ENCODE assay signal across 24 cellular contexts in the genomic region with DNA sequence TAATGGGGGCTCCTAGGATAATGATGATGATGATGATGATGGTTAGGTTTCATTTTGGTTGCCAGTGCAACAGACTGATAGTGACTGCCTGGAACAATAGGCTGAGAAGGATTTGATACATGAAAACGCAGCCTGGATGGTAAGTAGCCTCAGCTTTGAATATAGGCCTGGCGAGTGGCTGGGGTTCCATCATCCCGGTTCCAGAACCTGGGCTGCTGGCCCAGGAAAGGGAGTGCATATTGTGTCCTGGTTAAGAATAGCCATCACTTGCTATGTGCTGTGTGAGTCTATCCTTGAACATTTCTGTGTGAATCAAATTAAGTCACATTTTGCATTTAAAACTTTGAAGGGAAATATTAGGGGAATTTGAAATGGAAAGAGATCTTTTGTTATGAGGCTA.
A peak's percentile ranks its signal among the peaks of the same experiment; 100 is the strongest.
DNase-seq lines count a peak whose midpoint lies in the region; ATAC-seq and TF ChIP-seq lines count a peak whose summit lies in the region.
"Had no signal": no experiment of that assay in that cellular context is flagged by ENCODE, and none has a peak within 500 bp of the region (broad histone marks: within the 10 kb centered on the region; RNA-seq: fewer than 3 reads in every experiment).

No MANE protein-coding gene starts in this region.

- no peaks in the 10 kb centered on the region for H3K9me3 Mint-ChIP-seq in activated naive CD4-positive, alpha-beta T cell treated with anti-CD3 and anti-CD28 coated beads, Interleukin-2, amount 50 U/mL, for 24 hours
- H3K9me3 Mint-ChIP-seq: HFFc6, IgD-negative memory B cell had no signal

- TF ChIP-seq EP300 in transverse colon (IDR thresholded peaks at IDR 0.05; ENCODE audit: low read depth): no peak

- no peaks in the 10 kb centered on the region for H3K27me3 Mint-ChIP-seq in activated naive CD4-positive, alpha-beta T cell treated with anti-CD3 and anti-CD28 coated beads, Interleukin-2, amount 50 U/mL, for 24 hours
- H3K27me3 Mint-ChIP-seq in T-helper 17 cell: no peaks in the 10 kb centered on the region
- H3K27me3 Mint-ChIP-seq: B cell had no signal

- no peak overlapping the region for H3K4me3 Mint-ChIP-seq in activated naive CD4-positive, alpha-beta T cell treated with anti-CD3 and anti-CD28 coated beads, Interleukin-2, amount 50 U/mL, for 24 hours
- H3K4me3 Mint-ChIP-seq in T-helper 17 cell: peak overlapping the region; percentile 71
- H3K4me3 Mint-ChIP-seq: B cell, CD14-positive monocyte, HFFc6, IgD-negative memory B cell had no signal

- POLR2A ChIA-PET in HEK293 (lab: Yijun Ruan, JAX): no interaction called here

- DNase-seq in activated naive CD4-positive, alpha-beta T cell treated with anti-CD3 and anti-CD28 coated beads, Interleukin-2, amount 50 U/mL, for 16 hours: no peak
- DNase-seq in T-helper 17 cell (no peak), cerebellum (ENCODE audit: low spot score) (peak; percentile 59), transverse colon (no peak), right lobe of liver (no peak)
- DNase-seq: DMS79, H7, HFFc6, NCI-H1105 treated with DMSO at 0.1 percent for 48 hours, NCI-H2029 treated with DMSO at 0.1 percent for 48 hours, NCI-H2171, NCI-H345, NCI-H524 treated with DMSO at 0.1 percent for 48 hours, NCI-H82, PC-9, SHP77 treated with DMSO at 0.1 percent for 48 hours had no signal

- TF ChIP-seq POLR2A in transverse colon (IDR thresholded peaks at IDR 0.05): no peak
- no peak for TF ChIP-seq POLR2A in right lobe of liver (IDR thresholded peaks at IDR 0.05)

- no peak overlapping the region for H3K4me3 ChIP-seq in HEK293 (ENCODE audit: low read depth, low read length)
- no peak overlapping the region for H3K4me3 ChIP-seq in transverse colon
- no peak overlapping the region for H3K4me3 ChIP-seq in right lobe of liver
- H3K4me3 ChIP-seq: PC-9, SK-N-MC had no signal

- peak overlapping the region; percentile 63 for H3K27ac Mint-ChIP-seq in activated naive CD4-positive, alpha-beta T cell treated with anti-CD3 and anti-CD28 coated beads, Interleukin-2, amount 50 U/mL, for 24 hours
- H3K27ac Mint-ChIP-seq in T-helper 17 cell: peak overlapping the region; percentile 77
- H3K27ac Mint-ChIP-seq: B cell, IgD-negative memory B cell had no signal

- H3K27me3 ChIP-seq in transverse colon: no peaks in the 10 kb centered on the region
- no peaks in the 10 kb centered on the region for H3K27me3 ChIP-seq in right lobe of liver

- TF ChIP-seq CTCF in HEK293 (tag by site-specific recombination; IDR thresholded peaks at IDR 0.05) (no peak), transverse colon (IDR thresholded peaks at IDR 0.05) (no peak), right lobe of liver (IDR thresholded peaks at IDR 0.05) (no peak)

- H3K36me3 Mint-ChIP-seq in activated naive CD4-positive, alpha-beta T cell treated with anti-CD3 and anti-CD28 coated beads, Interleukin-2, amount 50 U/mL, for 24 hours: peaks cover 11% of the 10 kb centered on the region
- H3K36me3 Mint-ChIP-seq in T-helper 17 cell (ENCODE audit: low read depth): peaks cover 6% of the 10 kb centered on the region

- 80 to 91% methylated on average over 1 to 3 of the region's 3 CpGs for WGBS in transverse colon (ENCODE audit: low coverage in 1 of 2), 2 donors
- WGBS in right lobe of liver (ENCODE audit: insufficient coverage, low coverage, low lambda C conversion rate, missing lambda C conversion rate): 80% methylated on average over 1 of the region's 3 CpGs

- H3K27ac ChIP-seq in HEK293 (ENCODE audit: extremely low read depth, low read depth, low read length): no peak overlapping the region
- no peak overlapping the region for H3K27ac ChIP-seq in transverse colon
- no peak overlapping the region for H3K27ac ChIP-seq in right lobe of liver
- H3K27ac ChIP-seq: PC-9, RWPE1, SK-N-MC had no signal

- CTCF ChIA-PET in HEK293 (lab: Yijun Ruan, JAX): interaction anchor here (1.1 kb wide), 1 partner anchor 12 kb away, joined by 3 read pairs; no protein-coding TSS in a partner anchor

- H3K4me1 ChIP-seq in HEK293 (ENCODE audit: control insufficient read depth, insufficient read depth, low read length) (no peaks in the 10 kb centered on the region), transverse colon (peaks cover 0 to 47% (median 8%) of the 10 kb centered on the region in 4 donors), right lobe of liver (peaks cover 0 to 9% (median 2%) of the 10 kb centered on the region in 4 donors)

- in situ Hi-C loops in transverse colon (cut with MboI; ENCODE audit: low pct_ligation_motif_present in 1 of 4, low pct_unique_long_range_greater_than_20kb in 1 of 4, low sequenced_read_pairs in 3 of 4): no loop called here

- H3K9me3 ChIP-seq in HEK293 (ENCODE audit: control insufficient read depth, insufficient read depth, low read depth, low read length) (no peaks in the 10 kb centered on the region), T-helper 17 cell (ENCODE audit: control insufficient read depth, low read length, poor library complexity, severe bottlenecking) (no peaks in the 10 kb centered on the region), transverse colon (no peaks in the 10 kb centered on the region), right lobe of liver (no peaks in the 10 kb centered on the region)

- ATAC-seq in T-helper 17 cell: no peak
- ATAC-seq in right lobe of liver: no peak
- no peak for ATAC-seq in GM18909 (IDR thresholded peaks at IDR 0.05; ENCODE audit: poor library complexity, unreplicated experiment)

- H3K4me1 Mint-ChIP-seq in activated naive CD4-positive, alpha-beta T cell treated with anti-CD3 and anti-CD28 coated beads, Interleukin-2, amount 50 U/mL, for 24 hours: peaks cover 88% of the 10 kb centered on the region
- peaks cover 55% of the 10 kb centered on the region for H3K4me1 Mint-ChIP-seq in T-helper 17 cell

- intact Hi-C loops in transverse colon (cut with DNase I; ENCODE audit: low total_unique reads) (no loop called here), right lobe of liver (cut with DNase I) (no loop called here)

- H3K36me3 ChIP-seq in HEK293 (ENCODE audit: control insufficient read depth in 2 of 2, insufficient read depth in 1 of 2, low read length in 2 of 2): peaks cover 0 to 42% of the 10 kb centered on the region in 2 experiments; a peak in 1 of 3 replicates
- peaks cover 0 to 25% (median 8%) of the 10 kb centered on the region in 4 donors for H3K36me3 ChIP-seq in transverse colon
- peaks cover 7 to 29% (median 18%) of the 10 kb centered on the region in 4 donors for H3K36me3 ChIP-seq in right lobe of liver

TF ChIP-seq in HEK293, 187 proteins besides CTCF, POLR2A, EP300 and RAD21:
- TF ChIP-seq, protein P1, sequence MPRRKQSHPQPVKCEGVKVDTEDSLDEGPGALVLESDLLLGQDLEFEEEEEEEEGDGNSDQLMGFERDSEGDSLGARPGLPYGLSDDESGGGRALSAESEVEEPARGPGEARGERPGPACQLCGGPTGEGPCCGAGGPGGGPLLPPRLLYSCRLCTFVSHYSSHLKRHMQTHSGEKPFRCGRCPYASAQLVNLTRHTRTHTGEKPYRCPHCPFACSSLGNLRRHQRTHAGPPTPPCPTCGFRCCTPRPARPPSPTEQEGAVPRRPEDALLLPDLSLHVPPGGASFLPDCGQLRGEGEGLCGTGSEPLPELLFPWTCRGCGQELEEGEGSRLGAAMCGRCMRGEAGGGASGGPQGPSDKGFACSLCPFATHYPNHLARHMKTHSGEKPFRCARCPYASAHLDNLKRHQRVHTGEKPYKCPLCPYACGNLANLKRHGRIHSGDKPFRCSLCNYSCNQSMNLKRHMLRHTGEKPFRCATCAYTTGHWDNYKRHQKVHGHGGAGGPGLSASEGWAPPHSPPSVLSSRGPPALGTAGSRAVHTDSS (tag by site-specific recombination; IDR thresholded peaks at IDR 0.05): peak; percentile 62
- TF ChIP-seq MZF1 (tag by site-specific recombination; IDR thresholded peaks at IDR 0.05; ENCODE audit: borderline replicate concordance): no peak
